ENCODE assay signal across 8 cellular contexts in the genomic region with DNA sequence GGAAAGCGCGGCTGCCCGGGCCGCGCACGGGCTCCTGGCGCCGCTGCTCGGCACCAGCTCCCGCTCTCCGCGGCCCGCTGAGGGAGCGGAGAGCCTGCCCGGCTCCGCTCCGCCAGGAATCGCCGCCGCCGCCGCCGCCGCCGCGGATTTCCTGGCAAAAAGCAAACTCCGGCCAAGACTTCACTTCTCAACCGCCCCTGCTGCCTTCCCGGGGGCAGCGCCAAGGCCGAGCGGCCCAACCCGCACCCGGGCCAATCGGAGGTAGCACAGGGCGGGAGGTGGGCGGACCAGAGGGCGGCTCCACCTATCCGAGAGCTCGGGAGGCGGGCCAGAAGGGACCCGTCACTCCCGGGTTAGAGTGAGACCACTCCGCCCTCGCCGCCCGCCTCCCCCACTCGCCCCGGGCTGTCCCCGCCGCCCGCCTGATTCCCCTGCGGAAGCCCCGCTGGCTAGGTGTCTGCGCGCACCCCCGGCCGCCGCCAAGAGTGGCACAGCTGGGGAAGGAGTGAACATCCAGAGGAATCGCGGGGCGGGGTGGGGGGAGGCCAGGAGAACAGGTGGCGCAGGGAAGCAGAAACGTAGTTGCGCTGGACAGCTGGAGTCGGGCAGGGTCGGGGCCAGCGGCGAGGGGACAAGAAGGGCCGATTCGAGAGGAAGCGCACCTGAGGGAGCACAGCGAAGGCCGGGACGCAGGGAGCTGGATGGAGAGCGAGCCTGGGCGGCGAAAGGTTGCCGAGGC. TPM values are rescaled to one million over a fixed set of nuclear protein-coding genes. Genes with fewer than 3 reads are reported as not detected.
DNase-seq lines count a peak whose midpoint lies in the region; ATAC-seq and TF ChIP-seq lines count a peak whose summit lies in the region.

A gene (minus strand): TSS at position 153 of the 739 bp plus-strand sequence. CDS start 38,826 bp downstream, outside the sequence.

- TF ChIP-seq POLR2A in GM19099 (IDR thresholded peaks at IDR 0.05; ENCODE audit: extremely low read depth, insufficient read length, low read depth) = peak; percentile 50

- no peaks in the 10 kb centered on the region for H3K27me3 Mint-ChIP-seq in chondrocyte (ENCODE audit: low read depth)

- no peak for TF ChIP-seq CTCF in chondrocyte (IDR thresholded peaks at IDR 0.05)

- DNase-seq in AML-193 (lab: John Stamatoyannopoulos, UW) (peak; percentile 95), NCI-H510A (lab: John Stamatoyannopoulos, UW) (peak; percentile 86), chondrocyte (ENCODE audit: low spot score) (peak; percentile 99), kidney glomerular epithelial cell (lab: John Stamatoyannopoulos, UW) (peak; percentile 92)
- DNase-seq in activated CD4-positive, alpha-beta T cell treated with anti-CD3 and anti-CD28 coated beads for 24 hours (ENCODE audit: low read depth in 2 of 2) = peak; percentile 93 to 95
- peak; percentile 91 to 98 for DNase-seq in stimulated activated CD4-positive, alpha-beta T cell treated with anti-CD3 and anti-CD28 coated beads, Interleukin-15, amount 100 ng/mL, for 48 hours (ENCODE audit: low read depth in 2 of 2)

- peak within 1 kb of the TSS; percentile 95 for H3K27ac Mint-ChIP-seq in chondrocyte (ENCODE audit: unreplicated experiment)

- peak; percentile 85 for ATAC-seq in HG03378 (IDR thresholded peaks at IDR 0.05; ENCODE audit: unreplicated experiment)

- H3K36me3 Mint-ChIP-seq in chondrocyte (ENCODE audit: low read depth) = peaks cover 3% of the 10 kb centered on the region

- peak within 1 kb of the TSS; percentile 90 for H3K4me3 Mint-ChIP-seq in chondrocyte (ENCODE audit: unreplicated experiment)

- H3K4me1 Mint-ChIP-seq in chondrocyte (ENCODE audit: low read depth) = peaks cover 45% of the 10 kb centered on the region

- no peaks in the 10 kb centered on the region for H3K9me3 Mint-ChIP-seq in chondrocyte (ENCODE audit: low read depth)

RNA-seq across cellular contexts. Expression of the gene that starts here (rescaled TPM):
- 9.1 to 9.8 TPM (median 9.2 TPM) in 3 replicates for total RNA-seq in chondrocyte

Comparison
In these comparisons a context has a peak if more than half of its experiments do, and no peak if none do; other contexts are left out.
1. Peak in every context shown above with its lines: DNase-seq and ATAC-seq.